ENCODE assay signal across 1 cellular context in the genomic region with DNA sequence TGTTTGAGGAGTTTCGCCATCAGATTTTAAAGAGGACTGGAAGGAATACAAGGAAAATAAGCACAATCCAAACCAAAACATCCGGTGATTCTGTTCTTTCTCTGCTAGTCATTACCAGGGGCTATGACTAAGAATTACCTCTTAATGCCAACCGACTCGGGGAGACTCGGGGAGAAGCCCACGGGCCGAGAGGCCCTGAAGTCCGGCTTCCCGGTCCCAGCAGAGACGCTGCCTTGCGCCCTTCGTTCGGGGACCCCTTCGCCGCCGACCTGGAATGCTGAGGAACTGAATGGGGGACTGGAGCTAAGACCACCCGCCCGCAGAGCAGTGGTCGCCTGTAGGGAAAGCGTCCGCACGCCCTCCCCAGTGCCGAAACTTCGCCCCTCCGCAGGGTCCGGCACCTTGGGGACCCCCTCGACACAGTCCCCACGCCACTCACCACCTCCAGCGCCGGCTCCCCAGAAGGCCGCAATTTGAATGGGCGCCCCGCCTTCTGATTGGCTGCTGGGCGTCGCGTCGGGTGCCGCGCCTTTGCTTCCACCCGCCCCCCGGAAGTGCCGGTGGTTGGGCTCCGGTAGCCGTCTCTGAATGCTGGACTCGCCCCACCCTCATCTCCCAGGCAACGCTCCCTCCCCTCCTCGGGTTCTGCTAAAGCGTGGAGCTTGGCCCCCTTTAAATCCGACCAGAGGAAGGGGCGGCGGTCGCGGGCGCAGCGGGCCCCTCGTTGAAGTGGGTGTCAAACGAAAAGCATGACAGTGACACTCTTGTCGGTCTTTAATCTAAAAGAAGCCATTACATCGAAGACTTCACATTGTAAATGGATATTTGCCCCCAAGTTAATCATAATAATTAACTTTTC.
TF ChIP-seq lines count a peak whose summit lies in the region.

A gene with protein sequence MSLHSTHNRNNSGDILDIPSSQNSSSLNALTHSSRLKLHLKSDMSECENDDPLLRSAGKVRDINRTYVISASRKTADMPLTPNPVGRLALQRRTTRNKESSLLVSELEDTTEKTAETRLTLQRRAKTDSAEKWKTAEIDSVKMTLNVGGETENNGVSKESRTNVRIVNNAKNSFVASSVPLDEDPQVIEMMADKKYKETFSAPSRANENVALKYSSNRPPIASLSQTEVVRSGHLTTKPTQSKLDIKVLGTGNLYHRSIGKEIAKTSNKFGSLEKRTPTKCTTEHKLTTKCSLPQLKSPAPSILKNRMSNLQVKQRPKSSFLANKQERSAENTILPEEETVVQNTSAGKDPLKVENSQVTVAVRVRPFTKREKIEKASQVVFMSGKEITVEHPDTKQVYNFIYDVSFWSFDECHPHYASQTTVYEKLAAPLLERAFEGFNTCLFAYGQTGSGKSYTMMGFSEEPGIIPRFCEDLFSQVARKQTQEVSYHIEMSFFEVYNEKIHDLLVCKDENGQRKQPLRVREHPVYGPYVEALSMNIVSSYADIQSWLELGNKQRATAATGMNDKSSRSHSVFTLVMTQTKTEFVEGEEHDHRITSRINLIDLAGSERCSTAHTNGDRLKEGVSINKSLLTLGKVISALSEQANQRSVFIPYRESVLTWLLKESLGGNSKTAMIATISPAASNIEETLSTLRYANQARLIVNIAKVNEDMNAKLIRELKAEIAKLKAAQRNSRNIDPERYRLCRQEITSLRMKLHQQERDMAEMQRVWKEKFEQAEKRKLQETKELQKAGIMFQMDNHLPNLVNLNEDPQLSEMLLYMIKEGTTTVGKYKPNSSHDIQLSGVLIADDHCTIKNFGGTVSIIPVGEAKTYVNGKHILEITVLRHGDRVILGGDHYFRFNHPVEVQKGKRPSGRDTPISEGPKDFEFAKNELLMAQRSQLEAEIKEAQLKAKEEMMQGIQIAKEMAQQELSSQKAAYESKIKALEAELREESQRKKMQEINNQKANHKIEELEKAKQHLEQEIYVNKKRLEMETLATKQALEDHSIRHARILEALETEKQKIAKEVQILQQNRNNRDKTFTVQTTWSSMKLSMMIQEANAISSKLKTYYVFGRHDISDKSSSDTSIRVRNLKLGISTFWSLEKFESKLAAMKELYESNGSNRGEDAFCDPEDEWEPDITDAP (N-terminal part only) (minus strand): TSS at position 479 of the 859 bp plus-strand sequence. CDS start 2,028 bp downstream, outside the sequence.

TF ChIP-seq in HepG2, 621 proteins besides CTCF, POLR2A, EP300 and RAD21 (continued from another document and continues in another):
- TF ChIP-seq, protein P1, sequence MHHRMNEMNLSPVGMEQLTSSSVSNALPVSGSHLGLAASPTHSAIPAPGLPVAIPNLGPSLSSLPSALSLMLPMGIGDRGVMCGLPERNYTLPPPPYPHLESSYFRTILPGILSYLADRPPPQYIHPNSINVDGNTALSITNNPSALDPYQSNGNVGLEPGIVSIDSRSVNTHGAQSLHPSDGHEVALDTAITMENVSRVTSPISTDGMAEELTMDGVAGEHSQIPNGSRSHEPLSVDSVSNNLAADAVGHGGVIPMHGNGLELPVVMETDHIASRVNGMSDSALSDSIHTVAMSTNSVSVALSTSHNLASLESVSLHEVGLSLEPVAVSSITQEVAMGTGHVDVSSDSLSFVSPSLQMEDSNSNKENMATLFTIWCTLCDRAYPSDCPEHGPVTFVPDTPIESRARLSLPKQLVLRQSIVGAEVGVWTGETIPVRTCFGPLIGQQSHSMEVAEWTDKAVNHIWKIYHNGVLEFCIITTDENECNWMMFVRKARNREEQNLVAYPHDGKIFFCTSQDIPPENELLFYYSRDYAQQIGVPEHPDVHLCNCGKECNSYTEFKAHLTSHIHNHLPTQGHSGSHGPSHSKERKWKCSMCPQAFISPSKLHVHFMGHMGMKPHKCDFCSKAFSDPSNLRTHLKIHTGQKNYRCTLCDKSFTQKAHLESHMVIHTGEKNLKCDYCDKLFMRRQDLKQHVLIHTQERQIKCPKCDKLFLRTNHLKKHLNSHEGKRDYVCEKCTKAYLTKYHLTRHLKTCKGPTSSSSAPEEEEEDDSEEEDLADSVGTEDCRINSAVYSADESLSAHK (CRISPR knock-in tag; IDR thresholded peaks at IDR 0.05; ENCODE audit: borderline replicate concordance), result no peak
- TF ChIP-seq ZNF335 (CRISPR knock-in tag; IDR thresholded peaks at IDR 0.05) (0 out of 2 replicates have a peak, but pooled peaks have one; percentile 63), ISL2 (CRISPR knock-in tag; IDR thresholded peaks at IDR 0.05) (no peak), HNRNPL (IDR thresholded peaks at IDR 0.05; ENCODE audit: low read depth, low read length) (0 out of 2 replicates have a peak, but pooled peaks have one; percentile 43), SAP130 (CRISPR knock-in tag; IDR thresholded peaks at IDR 0.05; ENCODE audit: low read depth) (peak; percentile 97), ZNF143 (CRISPR knock-in tag; IDR thresholded peaks at IDR 0.05) (no peak), NRL (CRISPR knock-in tag; IDR thresholded peaks at IDR 0.05; ENCODE audit: borderline replicate concordance) (peak; percentile 76; the same call in 1 of the 2 replicates), AGO1 (IDR thresholded peaks at IDR 0.05; ENCODE audit: low read depth, low read length, poor library complexity, severe bottlenecking) (no peak), AKNA (CRISPR knock-in tag; IDR thresholded peaks at IDR 0.05; ENCODE audit: borderline replicate concordance) (no peak), HNRNPLL (IDR thresholded peaks at IDR 0.05; ENCODE audit: low read depth, low read length, poor library complexity, severe bottlenecking) (peak; percentile 55), REXO4 (CRISPR knock-in tag; IDR thresholded peaks at IDR 0.05; ENCODE audit: borderline replicate concordance) (no peak), MIER3 (CRISPR knock-in tag; IDR thresholded peaks at IDR 0.05; ENCODE audit: borderline replicate concordance) (no peak), ZNF768 (CRISPR knock-in tag; IDR thresholded peaks at IDR 0.05) (peak; percentile 54; the same call in 1 of the 2 replicates), ZNF792 (CRISPR knock-in tag; IDR thresholded peaks at IDR 0.05) (no peak), SPEN (CRISPR knock-in tag; IDR thresholded peaks at IDR 0.05; ENCODE audit: low read depth) (peak; percentile 48; the same call in 1 of the 2 replicates), CHCHD3 (CRISPR knock-in tag; IDR thresholded peaks at IDR 0.05) (no peak), NR2F1 (CRISPR knock-in tag; IDR thresholded peaks at IDR 0.05) (no peak), ZNF512 (CRISPR knock-in tag; IDR thresholded peaks at IDR 0.05) (no peak), TFE3 (CRISPR knock-in tag; IDR thresholded peaks at IDR 0.05) (no peak), HOXA9 (CRISPR knock-in tag; IDR thresholded peaks at IDR 0.05; ENCODE audit: borderline replicate concordance) (0 out of 2 replicates have a peak, but pooled peaks have one; percentile 48), PITX1 (CRISPR knock-in tag; IDR thresholded peaks at IDR 0.05) (no peak), ZSCAN12 (CRISPR knock-in tag; IDR thresholded peaks at IDR 0.05) (no peak), SMARCE1 (IDR thresholded peaks at IDR 0.05; ENCODE audit: borderline replicate concordance) (no peak), ZNF230 (CRISPR knock-in tag; IDR thresholded peaks at IDR 0.05) (no peak), ZNF343 (CRISPR knock-in tag; IDR thresholded peaks at IDR 0.05) (no peak), SP1 (IDR thresholded peaks at IDR 0.05) (no peak), SP1 (CRISPR knock-in tag; IDR thresholded peaks at IDR 0.05) (peak; percentile 79; the same call in 1 of the 2 replicates)
- TF ChIP-seq, protein P2, sequence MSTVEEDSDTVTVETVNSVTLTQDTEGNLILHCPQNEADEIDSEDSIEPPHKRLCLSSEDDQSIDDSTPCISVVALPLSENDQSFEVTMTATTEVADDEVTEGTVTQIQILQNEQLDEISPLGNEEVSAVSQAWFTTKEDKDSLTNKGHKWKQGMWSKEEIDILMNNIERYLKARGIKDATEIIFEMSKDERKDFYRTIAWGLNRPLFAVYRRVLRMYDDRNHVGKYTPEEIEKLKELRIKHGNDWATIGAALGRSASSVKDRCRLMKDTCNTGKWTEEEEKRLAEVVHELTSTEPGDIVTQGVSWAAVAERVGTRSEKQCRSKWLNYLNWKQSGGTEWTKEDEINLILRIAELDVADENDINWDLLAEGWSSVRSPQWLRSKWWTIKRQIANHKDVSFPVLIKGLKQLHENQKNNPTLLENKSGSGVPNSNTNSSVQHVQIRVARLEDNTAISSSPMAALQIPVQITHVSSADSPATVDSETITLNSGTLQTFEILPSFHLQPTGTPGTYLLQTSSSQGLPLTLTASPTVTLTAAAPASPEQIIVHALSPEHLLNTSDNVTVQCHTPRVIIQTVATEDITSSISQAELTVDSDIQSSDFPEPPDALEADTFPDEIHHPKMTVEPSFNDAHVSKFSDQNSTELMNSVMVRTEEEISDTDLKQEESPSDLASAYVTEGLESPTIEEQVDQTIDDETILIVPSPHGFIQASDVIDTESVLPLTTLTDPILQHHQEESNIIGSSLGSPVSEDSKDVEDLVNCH (CRISPR knock-in tag; IDR thresholded peaks at IDR 0.05), result no peak
- TF ChIP-seq, protein P3, sequence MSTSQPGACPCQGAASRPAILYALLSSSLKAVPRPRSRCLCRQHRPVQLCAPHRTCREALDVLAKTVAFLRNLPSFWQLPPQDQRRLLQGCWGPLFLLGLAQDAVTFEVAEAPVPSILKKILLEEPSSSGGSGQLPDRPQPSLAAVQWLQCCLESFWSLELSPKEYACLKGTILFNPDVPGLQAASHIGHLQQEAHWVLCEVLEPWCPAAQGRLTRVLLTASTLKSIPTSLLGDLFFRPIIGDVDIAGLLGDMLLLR (CRISPR knock-in tag; IDR thresholded peaks at IDR 0.05), result no peak
- TF ChIP-seq, protein P4, sequence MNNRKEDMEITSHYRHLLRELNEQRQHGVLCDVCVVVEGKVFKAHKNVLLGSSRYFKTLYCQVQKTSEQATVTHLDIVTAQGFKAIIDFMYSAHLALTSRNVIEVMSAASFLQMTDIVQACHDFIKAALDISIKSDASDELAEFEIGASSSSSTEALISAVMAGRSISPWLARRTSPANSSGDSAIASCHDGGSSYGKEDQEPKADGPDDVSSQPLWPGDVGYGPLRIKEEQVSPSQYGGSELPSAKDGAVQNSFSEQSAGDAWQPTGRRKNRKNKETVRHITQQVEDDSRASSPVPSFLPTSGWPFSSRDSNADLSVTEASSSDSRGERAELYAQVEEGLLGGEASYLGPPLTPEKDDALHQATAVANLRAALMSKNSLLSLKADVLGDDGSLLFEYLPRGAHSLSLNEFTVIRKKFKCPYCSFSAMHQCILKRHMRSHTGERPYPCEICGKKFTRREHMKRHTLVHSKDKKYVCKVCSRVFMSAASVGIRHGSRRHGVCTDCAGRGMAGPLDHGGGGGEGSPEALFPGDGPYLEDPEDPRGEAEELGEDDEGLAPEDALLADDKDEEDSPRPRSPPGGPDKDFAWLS (CRISPR knock-in tag; IDR thresholded peaks at IDR 0.05; ENCODE audit: borderline replicate concordance), result no peak
- TF ChIP-seq, protein P5, sequence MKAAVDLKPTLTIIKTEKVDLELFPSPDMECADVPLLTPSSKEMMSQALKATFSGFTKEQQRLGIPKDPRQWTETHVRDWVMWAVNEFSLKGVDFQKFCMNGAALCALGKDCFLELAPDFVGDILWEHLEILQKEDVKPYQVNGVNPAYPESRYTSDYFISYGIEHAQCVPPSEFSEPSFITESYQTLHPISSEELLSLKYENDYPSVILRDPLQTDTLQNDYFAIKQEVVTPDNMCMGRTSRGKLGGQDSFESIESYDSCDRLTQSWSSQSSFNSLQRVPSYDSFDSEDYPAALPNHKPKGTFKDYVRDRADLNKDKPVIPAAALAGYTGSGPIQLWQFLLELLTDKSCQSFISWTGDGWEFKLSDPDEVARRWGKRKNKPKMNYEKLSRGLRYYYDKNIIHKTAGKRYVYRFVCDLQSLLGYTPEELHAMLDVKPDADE (CRISPR knock-in tag; IDR thresholded peaks at IDR 0.05), result no peak
